In genomic region chr2:135615404-135615803, GRCh38 we compare ENCODE assay signal across 19 cellular contexts.
A peak's percentile ranks its signal among the peaks of the same experiment; 100 is the strongest.
DNase-seq lines count a peak whose midpoint lies in the region; ATAC-seq, FAIRE-seq and TF ChIP-seq lines count a peak whose summit lies in the region.
"Had no signal": no experiment of that assay in that cellular context is flagged by ENCODE, and none has a peak within 500 bp of the region (broad histone marks: within the 10 kb centered on the region; RNA-seq: fewer than 3 reads in every experiment).

No MANE protein-coding gene starts in this region.

- H3K27ac ChIP-seq in GM12878 (ENCODE audit: control insufficient read depth, insufficient read depth) (no peak overlapping the region), right lobe of liver (no peak overlapping the region), kidney (ENCODE audit: low read depth in 2 of 2, low read length in 2 of 2) (no peak overlapping the region)
- H3K27ac ChIP-seq: BLaER1, RWPE1, SJCRH30 had no signal

- 100% methylated on average over 3 of the region's 3 CpGs for WGBS in GM12878 (ENCODE audit: insufficient coverage, insufficient replicate concordance, low lambda C conversion rate, missing lambda C conversion rate)
- 38% methylated on average over 3 of the region's 3 CpGs for WGBS in right lobe of liver (ENCODE audit: insufficient coverage, low coverage, low lambda C conversion rate, missing lambda C conversion rate)

- TF ChIP-seq POLR2A in GM12891 (IDR thresholded peaks at IDR 0.05; ENCODE audit: low read depth, low read length) (no peak), GM12878 (IDR thresholded peaks at IDR 0.05; ENCODE audit: low read depth, low read length) (no peak), right lobe of liver (IDR thresholded peaks at IDR 0.05) (no peak)

- FAIRE-seq in GM12891 (lab: Jason Lieb, UNC) (peak; percentile 38), GM12878 (lab: Jason Lieb, UNC) (peak; percentile 76), kidney (lab: Jason Lieb, UNC) (no peak)
- FAIRE-seq: A204.1 had no signal

- H3K4me2 ChIP-seq in GM12878 (ENCODE audit: control insufficient read depth, insufficient read depth), result no peak overlapping the region
- H3K4me2 ChIP-seq: BLaER1 had no signal

- intact Hi-C loops in GM12878 (cut with micrococcal nuclease; ENCODE audit: unreplicated experiment) (no loop called here), right lobe of liver (cut with DNase I) (no loop called here), kidney (cut with DNase I) (no loop called here)

- H3K9ac ChIP-seq in GM12878 (ENCODE audit: control insufficient read depth, insufficient read depth, low read length) (no peak overlapping the region), kidney (ENCODE audit: low read length in 2 of 2) (no peak overlapping the region)
- H3K9ac ChIP-seq: BLaER1 had no signal

- H3K4me3 ChIP-seq in GM12878 (no peak overlapping the region), right lobe of liver (no peak overlapping the region), kidney (ENCODE audit: low read length in 2 of 2) (peak overlapping the region in 1 of 2 donors; percentile 21)
- H3K4me3 ChIP-seq: BLaER1, HAP-1, SJCRH30 had no signal

- TF ChIP-seq EP300 in GM12878 (IDR thresholded peaks at IDR 0.05; ENCODE audit: borderline replicate concordance in 1 of 2, control insufficient read depth in 1 of 2, low read depth in 2 of 2, low read length in 2 of 2), result no peak

- no peak for TF ChIP-seq RAD21 in GM12878 (IDR thresholded peaks at IDR 0.05; ENCODE audit: insufficient read depth, low read depth, low read length)

- H2AFZ ChIP-seq in GM12878 (ENCODE audit: control insufficient read depth, low read depth, low read length), result no peak overlapping the region

- ATAC-seq in HG03175 (IDR thresholded peaks at IDR 0.05; ENCODE audit: unreplicated experiment) (peak; percentile 42), GM12878 (peak; percentile 83), right lobe of liver (peak; percentile 66 to 89 (median 72)), HG03135 (IDR thresholded peaks at IDR 0.05; ENCODE audit: unreplicated experiment) (no peak)

- no TSS peak for BruUV-seq in GM12878 (replicated peaks; lab: Mats Ljungman, UMichigan)

- POLR2A ChIA-PET in GM12878 (lab: Charles Lee), result no interaction called here

- no peak for DNase-seq in GM12891 (ENCODE audit: insufficient read length, low spot score)
- DNase-seq in GM12878 (ENCODE audit: low read depth, low spot score), result peak; percentile 24
- DNase-seq in right lobe of liver, result no peak
- DNase-seq in HuH-7.5 (ENCODE audit: low spot score), result no peak
- DNase-seq in kidney, result no peak
- DNase-seq in NOMO-1 treated with DMSO at 0.1 percent for 48 hours (lab: John Stamatoyannopoulos, UW; ENCODE audit: unreplicated experiment), result no peak
- DNase-seq: DMS 273 treated with DMSO at 0.1 percent for 48 hours, GF-D8, NCI-H1436 treated with DMSO at 0.1 percent for 48 hours, NCI-H2029 treated with DMSO at 0.1 percent for 48 hours, NCI-H2171 treated with DMSO at 0.1 percent for 48 hours, NCI-H748 treated with DMSO at 0.1 percent for 48 hours, SJCRH30 had no signal

- no peaks in the 10 kb centered on the region for H3K9me3 ChIP-seq in GM12878 (replicated peaks; ENCODE audit: control insufficient read depth, insufficient read depth, low read length)
- no peaks in the 10 kb centered on the region for H3K9me3 ChIP-seq in right lobe of liver
- no peaks in the 10 kb centered on the region for H3K9me3 ChIP-seq in kidney (ENCODE audit: control insufficient read depth in 1 of 2, low read length in 2 of 2)
- H3K9me3 ChIP-seq: BLaER1, HAP-1, SJCRH30 had no signal

- H3K4me1 ChIP-seq in GM12878 (ENCODE audit: control insufficient read depth, insufficient read depth, low read length), result peaks cover 14% of the 10 kb centered on the region
- peaks cover 0 to 3% (median 0%) of the 10 kb centered on the region in 4 donors for H3K4me1 ChIP-seq in right lobe of liver
- H3K4me1 ChIP-seq in kidney (ENCODE audit: control insufficient read depth in 1 of 2, insufficient read depth in 1 of 2, low read depth in 1 of 2, low read length in 2 of 2), result no peaks in the 10 kb centered on the region
- H3K4me1 ChIP-seq: BLaER1, SJCRH30 had no signal

- TF ChIP-seq CTCF in GM12878 (IDR thresholded peaks at IDR 0.05 in 2 of 3, conservative IDR thresholded peaks at IDR 0.05 in 1 of 3; ENCODE audit: control insufficient read depth in 2 of 3, extremely low read depth in 1 of 3, insufficient read depth in 1 of 3, low read depth in 3 of 3, low read length in 3 of 3), result no peak
- TF ChIP-seq CTCF in right lobe of liver (IDR thresholded peaks at IDR 0.05), result no peak
- TF ChIP-seq CTCF in kidney (IDR thresholded peaks at IDR 0.05; ENCODE audit: borderline replicate concordance, extremely low read depth, insufficient read depth), result no peak

- H3K36me3 ChIP-seq in GM12878 (ENCODE audit: control insufficient read depth in 2 of 2, insufficient read depth in 2 of 2, low read length in 1 of 2), result no peaks in the 10 kb centered on the region; a peak in 1 of 4 replicates
- H3K36me3 ChIP-seq in right lobe of liver, result no peaks in the 10 kb centered on the region
- no peaks in the 10 kb centered on the region for H3K36me3 ChIP-seq in kidney (ENCODE audit: control insufficient read depth in 1 of 2, insufficient read depth in 2 of 2, low read length in 2 of 2)
- H3K36me3 ChIP-seq: HAP-1 had no signal

- CTCF ChIA-PET in GM12878 (lab: Yijun Ruan, JAX), result no interaction called here

- in situ Hi-C loops in GM12878 (cut with MboI), result no loop called here

- SMC1A ChIA-PET in GM12878 (lab: Charles Lee; ENCODE audit: uncharacterized antibody, unreplicated experiment), result no interaction called here

- H4K20me1 ChIP-seq in GM12878 (ENCODE audit: control insufficient read depth, insufficient read depth), result no peaks in the 10 kb centered on the region
- H4K20me1 ChIP-seq: BLaER1 had no signal

- no peaks in the 10 kb centered on the region for H3K79me2 ChIP-seq in GM12878 (ENCODE audit: control insufficient read depth, insufficient read depth, low read length)

- RAD21 ChIA-PET in GM12878 (lab: Charles Lee; ENCODE audit: unreplicated experiment), result no interaction called here

- H3K27me3 ChIP-seq in GM12878 (replicated peaks in 1 of 2; ENCODE audit: control insufficient read depth in 2 of 2, insufficient read depth in 2 of 2, low read length in 1 of 2) (no peaks in the 10 kb centered on the region), right lobe of liver (no peaks in the 10 kb centered on the region)
- H3K27me3 ChIP-seq: BLaER1, SJCRH30 had no signal

TF ChIP-seq in GM12891, 5 proteins besides CTCF, POLR2A, EP300 and RAD21:
- no peak for TF ChIP-seq SPI1 (IDR thresholded peaks at IDR 0.05; ENCODE audit: low read depth, low read length)
- TF ChIP-seq POU2F2 (IDR thresholded peaks at IDR 0.05; ENCODE audit: low read depth, low read length), result no peak
- no peak for TF ChIP-seq PAX5 (IDR thresholded peaks at IDR 0.05; ENCODE audit: insufficient read depth, low read length, severe bottlenecking)
- no peak for TF ChIP-seq POLR2AphosphoS5 (IDR thresholded peaks at IDR 0.05; ENCODE audit: low read depth, low read length)
- no peak for TF ChIP-seq TAF1 (IDR thresholded peaks at IDR 0.05; ENCODE audit: low read depth, low read length)

TF ChIP-seq in GM12878, 131 proteins besides CTCF, POLR2A, EP300 and RAD21:
- TF ChIP-seq RAD51 (IDR thresholded peaks at IDR 0.05) (0 out of 2 replicates have a peak, but pooled peaks have one; percentile 20), PBX3 (IDR thresholded peaks at IDR 0.05; ENCODE audit: insufficient replicate concordance, low read depth, low read length) (peak; percentile 87), RUNX3 (IDR thresholded peaks at IDR 0.05; ENCODE audit: low read length) (peak; percentile 32; the same call in 1 of the 2 replicates), PKNOX1 (IDR thresholded peaks at IDR 0.05) (peak; percentile 94), HDAC2 (IDR thresholded peaks at IDR 0.05) (no peak), IKZF1 (conservative IDR thresholded peaks at IDR 0.05) (0 out of 2 replicates have a peak, but pooled peaks have one; percentile 13)
